Comparison of ENCODE assay signal across 15 cellular contexts in the genomic region with DNA sequence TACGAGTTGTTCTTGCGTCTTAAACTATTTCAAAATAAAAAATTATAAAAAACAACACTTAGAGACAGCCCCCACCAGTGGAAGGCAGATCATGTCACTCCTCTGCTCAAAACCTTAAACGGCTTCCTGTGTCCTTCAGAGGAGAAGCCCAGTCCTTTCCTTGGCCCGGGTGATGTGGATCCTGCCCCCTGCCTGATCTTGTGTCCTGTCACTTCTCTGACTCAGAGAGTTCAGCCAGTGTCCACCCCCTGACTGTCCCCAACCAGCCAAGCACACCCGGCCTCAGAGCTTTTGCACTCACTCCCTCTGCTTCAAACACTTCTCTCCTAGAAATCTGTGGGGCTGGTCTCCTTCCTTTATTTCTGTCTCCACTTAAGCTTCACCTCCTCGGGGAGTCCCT. TPM values are rescaled to one million over a fixed set of nuclear protein-coding genes. Genes with fewer than 3 reads are reported as not detected.
A peak's percentile ranks its signal among the peaks of the same experiment; 100 is the strongest.
DNase-seq lines count a peak whose midpoint lies in the region; ATAC-seq lines count a peak whose summit lies in the region.
"Had no signal": no experiment of that assay in that cellular context is flagged by ENCODE, and none has a peak within 500 bp of the region (broad histone marks: within the 10 kb centered on the region; RNA-seq: fewer than 3 reads in every experiment).

No MANE protein-coding gene starts in this region.

- intact Hi-C loops in right cardiac atrium (cut with DNase I), result loop anchor here in 2 of 4 donors (10.0 kb wide), 1 partner anchor 98 kb away; the partner anchor contains the start of gene CLIP4 (in 2 of the 2)

- CTCF ChIA-PET in activated CD4-positive, alpha-beta T cell treated with anti-CD3 and anti-CD28 coated beads, Interleukin-2, amount 10 ng/mL, durations not matched to agents 7 days and 5 days (lab: Charles Lee), result interaction anchor here (0.9 to 2.3 kb wide), 5 partner anchors 10 to 80 kb away, joined by 3 to 5 read pairs (median 3); no protein-coding TSS in a partner anchor
- CTCF ChIA-PET in activated CD4-positive, alpha-beta memory T cell treated with anti-CD3 and anti-CD28 coated beads, Interleukin-2, amount 10 ng/mL, durations not matched to agents 7 days and 5 days (lab: Charles Lee), result interaction anchor here (1.1 to 1.9 kb wide), 3 partner anchors 9 to 58 kb away, joined by 3 to 12 read pairs (median 7); no protein-coding TSS in a partner anchor

- 21% methylated on average over 6 of the region's 6 CpGs for WGBS in right cardiac atrium

- peak overlapping the region; percentile 97 for H3K27ac ChIP-seq in right cardiac atrium (ENCODE audit: low read length)
- H3K27ac ChIP-seq in skin epidermis, result peak overlapping the region in 14 of 21 experiments; percentile 11 to 96 (median 68)
- H3K27ac ChIP-seq: KMS-11 had no signal

- no peaks in the 10 kb centered on the region for H3K9me3 Mint-ChIP-seq in activated CD4-positive, alpha-beta T cell treated with anti-CD3 and anti-CD28 coated beads, Interleukin-2, amount 10 ng/mL, durations not matched to agents 7 days and 5 days
- no peaks in the 10 kb centered on the region for H3K9me3 Mint-ChIP-seq in activated CD4-positive, alpha-beta memory T cell treated with anti-CD3 and anti-CD28 coated beads, Interleukin-2, amount 10 ng/mL, durations not matched to agents 7 days and 5 days
- H3K9me3 Mint-ChIP-seq: naive B cell had no signal

- DNase-seq in activated CD4-positive, alpha-beta T cell treated with anti-CD3 and anti-CD28 coated beads, Interleukin-2, amount 10 ng/mL, durations not matched to agents 7 days and 5 days, result no peak
- no peak for DNase-seq in activated CD4-positive, alpha-beta T cell treated with anti-CD3 and anti-CD28 coated beads, Interleukin-2, amount 50 U/mL, for 48 hours
- no peak for DNase-seq in activated CD4-positive, alpha-beta memory T cell treated with anti-CD3 and anti-CD28 coated beads, Interleukin-2, amount 10 ng/mL, durations not matched to agents 7 days and 5 days
- DNase-seq in right cardiac atrium (peak in 2 of 3 donors; percentile 43 to 63), NCI-H1930 (lab: John Stamatoyannopoulos, UW) (no peak), NCI-H774 (lab: John Stamatoyannopoulos, UW) (no peak), NCI-H2196 (lab: John Stamatoyannopoulos, UW; ENCODE audit: unreplicated experiment) (no peak)
- DNase-seq: activated CD4-positive, alpha-beta T cell treated with anti-CD3 and anti-CD28 coated beads, Interleukin-2, amount 50 U/mL, for 4 hours; amniotic stem cell; H7; left colon; naive B cell; NCI-H524 had no signal

- no peaks in the 10 kb centered on the region for H3K9me3 ChIP-seq in right cardiac atrium (ENCODE audit: control insufficient read depth, low read length)

- no peaks in the 10 kb centered on the region for H3K27me3 Mint-ChIP-seq in activated CD4-positive, alpha-beta T cell treated with anti-CD3 and anti-CD28 coated beads, Interleukin-2, amount 10 ng/mL, durations not matched to agents 7 days and 5 days
- H3K27me3 Mint-ChIP-seq in activated CD4-positive, alpha-beta memory T cell treated with anti-CD3 and anti-CD28 coated beads, Interleukin-2, amount 10 ng/mL, durations not matched to agents 7 days and 5 days, result no peaks in the 10 kb centered on the region

- H3K4me1 ChIP-seq in right cardiac atrium (ENCODE audit: control insufficient read depth, insufficient read depth, low read length), result peaks cover 16% of the 10 kb centered on the region

- peak overlapping the region; percentile 26 for H3K4me3 Mint-ChIP-seq in activated CD4-positive, alpha-beta T cell treated with anti-CD3 and anti-CD28 coated beads, Interleukin-2, amount 10 ng/mL, durations not matched to agents 7 days and 5 days
- H3K4me3 Mint-ChIP-seq in activated CD4-positive, alpha-beta memory T cell treated with anti-CD3 and anti-CD28 coated beads, Interleukin-2, amount 10 ng/mL, durations not matched to agents 7 days and 5 days, result peak overlapping the region; percentile 89

- ATAC-seq in right cardiac atrium, result peak; percentile 8 to 30
- ATAC-seq: left colon had no signal

- H3K36me3 Mint-ChIP-seq in activated CD4-positive, alpha-beta T cell treated with anti-CD3 and anti-CD28 coated beads, Interleukin-2, amount 10 ng/mL, durations not matched to agents 7 days and 5 days (ENCODE audit: low read depth), result peaks cover 6% of the 10 kb centered on the region
- H3K36me3 Mint-ChIP-seq in activated CD4-positive, alpha-beta memory T cell treated with anti-CD3 and anti-CD28 coated beads, Interleukin-2, amount 10 ng/mL, durations not matched to agents 7 days and 5 days (ENCODE audit: low read depth), result peaks cover 25% of the 10 kb centered on the region
- H3K36me3 Mint-ChIP-seq: naive B cell had no signal

- peak overlapping the region; percentile 97 for H3K27ac Mint-ChIP-seq in activated CD4-positive, alpha-beta T cell treated with anti-CD3 and anti-CD28 coated beads, Interleukin-2, amount 10 ng/mL, durations not matched to agents 7 days and 5 days
- peak overlapping the region; percentile 98 for H3K27ac Mint-ChIP-seq in activated CD4-positive, alpha-beta memory T cell treated with anti-CD3 and anti-CD28 coated beads, Interleukin-2, amount 10 ng/mL, durations not matched to agents 7 days and 5 days

- no peaks in the 10 kb centered on the region for H3K27me3 ChIP-seq in right cardiac atrium (ENCODE audit: control insufficient read depth, insufficient read depth)

- POLR2A ChIA-PET in activated CD4-positive, alpha-beta T cell treated with anti-CD3 and anti-CD28 coated beads, Interleukin-2, amount 10 ng/mL, durations not matched to agents 7 days and 5 days (lab: Charles Lee), result no interaction called here
- POLR2A ChIA-PET in activated CD4-positive, alpha-beta memory T cell treated with anti-CD3 and anti-CD28 coated beads, Interleukin-2, amount 10 ng/mL, durations not matched to agents 7 days and 5 days (lab: Charles Lee), result interaction anchor here (1.4 to 3.7 kb wide), 3 partner anchors 100 to 146 kb away, joined by 4 to 60 read pairs (median 10); partner anchors contain the start of genes CLIP4, TRMT61B and WDR43

- H3K4me1 Mint-ChIP-seq in activated CD4-positive, alpha-beta T cell treated with anti-CD3 and anti-CD28 coated beads, Interleukin-2, amount 10 ng/mL, durations not matched to agents 7 days and 5 days, result peaks cover 56% of the 10 kb centered on the region
- peaks cover 68% of the 10 kb centered on the region for H3K4me1 Mint-ChIP-seq in activated CD4-positive, alpha-beta memory T cell treated with anti-CD3 and anti-CD28 coated beads, Interleukin-2, amount 10 ng/mL, durations not matched to agents 7 days and 5 days

- H3K4me3 ChIP-seq in right cardiac atrium (ENCODE audit: low read length) (no peak overlapping the region), skin epidermis (no peak overlapping the region)

RNA-seq across cellular contexts. Expression of gene TOGARAM2, which starts 35.4 kb away (rescaled TPM):
- 1 to 10 TPM; 3.7 to 5.0 TPM for total RNA-seq in activated CD4-positive, alpha-beta T cell treated with anti-CD3 and anti-CD28 coated beads, Interleukin-2, amount 10 ng/mL, durations not matched to agents 7 days and 5 days
- 10 to 100 TPM in 1 of 2 experiments, 1 to 10 TPM in 1; 8.9 to 10.3 TPM for total RNA-seq in activated CD4-positive, alpha-beta memory T cell treated with anti-CD3 and anti-CD28 coated beads, Interleukin-2, amount 10 ng/mL, durations not matched to agents 7 days and 5 days
- total RNA-seq in right cardiac atrium, result 10 to 100 TPM; 13.6 to 29.5 (median 26.0) TPM
- polyA plus RNA-seq in right cardiac atrium, result 17.4 TPM

RNA-seq across cellular contexts. Expression of gene PCARE, which starts 57.8 kb away (rescaled TPM):
- total RNA-seq in activated CD4-positive, alpha-beta T cell treated with anti-CD3 and anti-CD28 coated beads, Interleukin-2, amount 10 ng/mL, durations not matched to agents 7 days and 5 days, result not detected
- not detected for total RNA-seq in activated CD4-positive, alpha-beta memory T cell treated with anti-CD3 and anti-CD28 coated beads, Interleukin-2, amount 10 ng/mL, durations not matched to agents 7 days and 5 days
- 1 to 10 TPM in 3 of 4 donors, under 1 TPM in 1; 0.47 to 5.3 (median 2.4) TPM for total RNA-seq in right cardiac atrium
- polyA plus RNA-seq in right cardiac atrium, result 1.1 TPM
- total RNA-seq: H7, left colon had no signal

Comparison
In these comparisons a context has a peak if more than half of its experiments do, and no peak if none do; other contexts are left out.
1. DNase-seq: peak in right cardiac atrium (2 of 3); none in activated CD4-positive, alpha-beta T cell treated with anti-CD3 and anti-CD28 coated beads, Interleukin-2, amount 10 ng/mL, durations not matched to agents 7 days and 5 days (single experiment), activated CD4-positive, alpha-beta T cell treated with anti-CD3 and anti-CD28 coated beads, Interleukin-2, amount 50 U/mL, for 48 hours (0 of 2), activated CD4-positive, alpha-beta memory T cell treated with anti-CD3 and anti-CD28 coated beads, Interleukin-2, amount 10 ng/mL, durations not matched to agents 7 days and 5 days (single experiment), NCI-H1930 (0 of 2), NCI-H774 (single experiment) and NCI-H2196 (single experiment).